Comparison of ENCODE assay signal across 28 cellular contexts in genomic region chrX:30679369-30679768, GRCh38.
"Had no signal": no experiment of that assay in that cellular context is flagged by ENCODE, and none has a peak within 500 bp of the region (broad histone marks: within the 10 kb centered on the region; RNA-seq: fewer than 3 reads in every experiment).

No MANE protein-coding gene starts in this region.

- H3K27ac Mint-ChIP-seq: activated naive CD4-positive, alpha-beta T cell treated with anti-CD3 and anti-CD28 coated beads, Interleukin-2, amount 10 ng/mL, durations not matched to agents 7 days and 5 days; activated naive CD8-positive, alpha-beta T cell treated with anti-CD3 and anti-CD28 coated beads, Interleukin-2, amount 10 ng/mL, durations not matched to agents 7 days and 5 days; activated T-helper 1 cell treated with anti-CD3 and anti-CD28 coated beads, Interleukin-12 subunit alpha, Interleukin-12 subunit beta, Interleukin-2, Interleukin-4 antibody, amounts not matched to agents 30 ng/mL and 10 ng/mL and 1 ng/mL, durations not matched to agents 14 hours and 24 hours and 36 hours; immature natural killer cell; naive B cell had no signal

- H3K9me3 Mint-ChIP-seq: activated naive CD4-positive, alpha-beta T cell treated with anti-CD3 and anti-CD28 coated beads, Interleukin-2, amount 10 ng/mL, durations not matched to agents 7 days and 5 days; activated naive CD8-positive, alpha-beta T cell treated with anti-CD3 and anti-CD28 coated beads, Interleukin-2, amount 10 ng/mL, durations not matched to agents 7 days and 5 days; activated T-helper 1 cell treated with anti-CD3 and anti-CD28 coated beads, Interleukin-12 subunit alpha, Interleukin-12 subunit beta, Interleukin-2, Interleukin-4 antibody, amounts not matched to agents 30 ng/mL and 10 ng/mL and 1 ng/mL, durations not matched to agents 14 hours and 24 hours and 36 hours; immature natural killer cell had no signal

- H3K9me3 ChIP-seq: ascending aorta, gastroesophageal sphincter, left lung, right atrium auricular region, spleen, tibial nerve had no signal

- H3K36me3 ChIP-seq: ascending aorta, brain microvascular endothelial cell, gastroesophageal sphincter, right atrium auricular region, tibial nerve had no signal

- H3K4me1 ChIP-seq: ascending aorta, gastroesophageal sphincter, left lung, right atrium auricular region, spleen, tibial nerve had no signal

- H3K4me3 Mint-ChIP-seq: activated naive CD4-positive, alpha-beta T cell treated with anti-CD3 and anti-CD28 coated beads, Interleukin-2, amount 10 ng/mL, durations not matched to agents 7 days and 5 days; activated naive CD8-positive, alpha-beta T cell treated with anti-CD3 and anti-CD28 coated beads, Interleukin-2, amount 10 ng/mL, durations not matched to agents 7 days and 5 days; activated T-helper 1 cell treated with anti-CD3 and anti-CD28 coated beads, Interleukin-12 subunit alpha, Interleukin-12 subunit beta, Interleukin-2, Interleukin-4 antibody, amounts not matched to agents 30 ng/mL and 10 ng/mL and 1 ng/mL, durations not matched to agents 14 hours and 24 hours and 36 hours; immature natural killer cell; naive B cell; neural crest cell had no signal

- FAIRE-seq: endothelial cell of umbilical vein, TTC549, urothelium cell line had no signal

- H3K4me3 ChIP-seq: ascending aorta, gastroesophageal sphincter, left lung, lung, right atrium auricular region, spleen, tibial nerve had no signal

- H3K4me1 Mint-ChIP-seq: activated naive CD4-positive, alpha-beta T cell treated with anti-CD3 and anti-CD28 coated beads, Interleukin-2, amount 10 ng/mL, durations not matched to agents 7 days and 5 days; immature natural killer cell; naive B cell; neural crest cell had no signal

- H3K27me3 ChIP-seq: ascending aorta, brain microvascular endothelial cell, gastroesophageal sphincter, left lung, right atrium auricular region, spleen had no signal

- H3K27ac ChIP-seq: ascending aorta, brain microvascular endothelial cell, gastroesophageal sphincter, left lung, right atrium auricular region, spleen, tibial nerve, VCaP had no signal

- DNase-seq: activated CD4-positive, alpha-beta T cell treated with anti-CD3 and anti-CD28 coated beads for 4 hours; activated CD4-positive, alpha-beta T cell treated with anti-CD3 and anti-CD28 coated beads, Interleukin-2, amount 50 U/mL, for 4 hours; activated CD8-positive, alpha-beta memory T cell treated with anti-CD3 and anti-CD28 coated beads for 24 hours; activated effector memory CD4-positive, alpha-beta T cell treated with anti-CD3 and anti-CD28 coated beads, Interleukin-2, amount 50 U/mL, for 16 hours; activated naive CD4-positive, alpha-beta T cell treated with anti-CD3 and anti-CD28 coated beads, Interleukin-2, amount 10 ng/mL, durations not matched to agents 7 days and 5 days; activated naive CD8-positive, alpha-beta T cell treated with anti-CD3 and anti-CD28 coated beads, Interleukin-2, amount 10 ng/mL, durations not matched to agents 7 days and 5 days; brain microvascular endothelial cell; hippocampal formation; immature natural killer cell; left lung; mesendoderm; naive B cell; occipital lobe; spleen; stimulated activated naive CD4-positive, alpha-beta T cell; T-helper 1 cell; T-helper 9 cell had no signal

- ATAC-seq: gastroesophageal sphincter, left lung had no signal

- H3K27me3 Mint-ChIP-seq: activated naive CD4-positive, alpha-beta T cell treated with anti-CD3 and anti-CD28 coated beads, Interleukin-2, amount 10 ng/mL, durations not matched to agents 7 days and 5 days; activated naive CD8-positive, alpha-beta T cell treated with anti-CD3 and anti-CD28 coated beads, Interleukin-2, amount 10 ng/mL, durations not matched to agents 7 days and 5 days; naive B cell had no signal
